28 cellular contexts compared by ENCODE assay signal in the genomic region with DNA sequence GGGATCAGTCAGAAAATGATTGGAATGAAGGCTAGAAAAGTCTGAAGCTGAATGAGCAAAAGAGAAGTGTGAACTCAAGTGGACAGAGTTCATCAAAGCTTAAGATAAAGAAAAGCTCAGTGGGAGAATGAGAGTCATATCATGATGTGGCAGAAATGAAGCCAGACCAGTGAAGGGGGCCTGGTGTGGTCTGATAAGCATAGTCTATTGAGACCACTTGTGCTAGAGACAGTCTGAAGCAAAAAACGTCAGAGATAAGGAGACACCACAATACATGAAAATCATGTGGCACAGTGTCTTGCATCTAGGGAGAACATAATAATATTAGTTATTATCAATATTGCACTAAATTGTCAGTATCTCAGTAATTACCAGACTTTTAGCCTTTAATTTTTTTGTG.
"Had no signal": no experiment of that assay in that cellular context is flagged by ENCODE, and none has a peak within 500 bp of the region (broad histone marks: within the 10 kb centered on the region; RNA-seq: fewer than 3 reads in every experiment).

No MANE protein-coding gene starts in this region.

- H3K27ac ChIP-seq: colonic mucosa, epithelial cell of prostate, gastroesophageal sphincter, neural progenitor cell, parathyroid adenoma, psoas muscle, sigmoid colon, stomach, thyroid gland, upper lobe of right lung had no signal

- H3K4me1 ChIP-seq: colonic mucosa, gastroesophageal sphincter, neural progenitor cell, parathyroid adenoma, psoas muscle, sigmoid colon, stomach, thyroid gland, upper lobe of right lung had no signal

- H3K27ac Mint-ChIP-seq: activated B cell treated with CpG ODN at 0.5 μM for 24 hours; activated CD8-positive, alpha-beta memory T cell treated with anti-CD3 and anti-CD28 coated beads, Interleukin-2, amount 10 ng/mL, durations not matched to agents 7 days and 5 days; activated CD8-positive, alpha-beta T cell treated with anti-CD3 and anti-CD28 coated beads, Interleukin-2, amount 10 ng/mL, durations not matched to agents 7 days and 5 days; activated naive CD8-positive, alpha-beta T cell; memory B cell; naive thymus-derived CD8-positive, alpha-beta T cell; neural progenitor cell; stimulated activated naive B cell treated with anti-CD40 and anti-IgM and Interleukin-4, amounts not matched to agents 10 μg/mL and 1 μg/mL and 100 μg/mL, for 72 hours had no signal

- H3K27me3 ChIP-seq: colonic mucosa, gastroesophageal sphincter, neural progenitor cell, sigmoid colon, stomach, thyroid gland, upper lobe of right lung had no signal

- DNase-seq: activated B cell treated with CpG ODN at 0.5 μM for 24 hours; activated CD8-positive, alpha-beta memory T cell treated with anti-CD3 and anti-CD28 coated beads, Interleukin-2, amount 10 ng/mL, durations not matched to agents 7 days and 5 days; activated CD8-positive, alpha-beta T cell treated with anti-CD3 and anti-CD28 coated beads, Interleukin-2, amount 10 ng/mL, durations not matched to agents 7 days and 5 days; activated naive CD4-positive, alpha-beta T cell; activated T-cell treated with anti-CD3 and anti-CD28 coated beads, Interleukin-2, amount 50 U/mL, for 48 hours; anterior cingulate cortex; cerebellar nuclear complex; colonic mucosa; effector CD8-positive, alpha-beta T cell; hippocampal formation; kidney; naive thymus-derived CD8-positive, alpha-beta T cell; occipital lobe; psoas muscle; sigmoid colon; small intestine; stimulated activated CD4-positive, alpha-beta T cell treated with anti-CD3 and anti-CD28 coated beads, Interleukin-1b, Interleukin-23, amount 100 ng/mL, for 48 hours; stimulated activated CD4-positive, alpha-beta T cell treated with anti-CD3 and anti-CD28 coated beads, Interleukin-4, amount 100 ng/mL, for 4 hours; stimulated activated naive B cell treated with anti-CD40 and anti-IgM and Interleukin-4, amounts not matched to agents 10 μg/mL and 1 μg/mL and 100 μg/mL, for 72 hours; stomach; thyroid gland; upper lobe of right lung had no signal

- H3K36me3 Mint-ChIP-seq: activated CD8-positive, alpha-beta memory T cell treated with anti-CD3 and anti-CD28 coated beads, Interleukin-2, amount 10 ng/mL, durations not matched to agents 7 days and 5 days; activated naive CD8-positive, alpha-beta T cell; memory B cell; naive thymus-derived CD8-positive, alpha-beta T cell; neural progenitor cell; stimulated activated naive B cell treated with anti-CD40 and anti-IgM and Interleukin-4, amounts not matched to agents 10 μg/mL and 1 μg/mL and 100 μg/mL, for 72 hours had no signal

- H3K79me2 ChIP-seq: parathyroid adenoma had no signal

- H3K9me3 Mint-ChIP-seq: activated B cell treated with CpG ODN at 0.5 μM for 24 hours; memory B cell; naive thymus-derived CD8-positive, alpha-beta T cell; neural progenitor cell; stimulated activated naive B cell treated with anti-CD40 and anti-IgM and Interleukin-4, amounts not matched to agents 10 μg/mL and 1 μg/mL and 100 μg/mL, for 72 hours had no signal

- H2AFZ ChIP-seq: neural progenitor cell, parathyroid adenoma had no signal

- H3K9me3 ChIP-seq: colonic mucosa, gastroesophageal sphincter, psoas muscle, sigmoid colon, stomach, thyroid gland, upper lobe of right lung had no signal

- H3K9ac ChIP-seq: neural progenitor cell, parathyroid adenoma had no signal

- H3K4me2 ChIP-seq: neural progenitor cell had no signal

- ATAC-seq: activated CD8-positive, alpha-beta memory T cell treated with anti-CD3 and anti-CD28 coated beads, Interleukin-2, amount 10 ng/mL, durations not matched to agents 7 days and 5 days; activated CD8-positive, alpha-beta T cell treated with anti-CD3 and anti-CD28 coated beads, Interleukin-2, amount 10 ng/mL, durations not matched to agents 7 days and 5 days; gastroesophageal sphincter; naive thymus-derived CD8-positive, alpha-beta T cell; psoas muscle; stimulated activated naive B cell treated with anti-CD40 and anti-IgM and Interleukin-4, amounts not matched to agents 10 μg/mL and 1 μg/mL and 100 μg/mL, for 72 hours; upper lobe of right lung had no signal

- H3K4me3 ChIP-seq: colonic mucosa, gastroesophageal sphincter, neural progenitor cell, psoas muscle, sigmoid colon, stomach, thyroid gland, upper lobe of right lung had no signal

- H3K4me3 Mint-ChIP-seq: activated B cell treated with CpG ODN at 0.5 μM for 24 hours; activated CD8-positive, alpha-beta memory T cell treated with anti-CD3 and anti-CD28 coated beads, Interleukin-2, amount 10 ng/mL, durations not matched to agents 7 days and 5 days; activated CD8-positive, alpha-beta T cell treated with anti-CD3 and anti-CD28 coated beads, Interleukin-2, amount 10 ng/mL, durations not matched to agents 7 days and 5 days; activated naive CD8-positive, alpha-beta T cell; memory B cell; naive thymus-derived CD8-positive, alpha-beta T cell; neural progenitor cell; stimulated activated naive B cell treated with anti-CD40 and anti-IgM and Interleukin-4, amounts not matched to agents 10 μg/mL and 1 μg/mL and 100 μg/mL, for 72 hours had no signal

- H3K27me3 Mint-ChIP-seq: activated naive CD8-positive, alpha-beta T cell had no signal

- H3K4me1 Mint-ChIP-seq: activated B cell treated with CpG ODN at 0.5 μM for 24 hours; activated CD8-positive, alpha-beta memory T cell treated with anti-CD3 and anti-CD28 coated beads, Interleukin-2, amount 10 ng/mL, durations not matched to agents 7 days and 5 days; memory B cell; naive thymus-derived CD8-positive, alpha-beta T cell; stimulated activated naive B cell treated with anti-CD40 and anti-IgM and Interleukin-4, amounts not matched to agents 10 μg/mL and 1 μg/mL and 100 μg/mL, for 72 hours had no signal

- H3K36me3 ChIP-seq: colonic mucosa, gastroesophageal sphincter, neural progenitor cell, sigmoid colon, stomach, thyroid gland, upper lobe of right lung had no signal
